8 cellular contexts compared by ENCODE assay signal in genomic region chr2:219002395-219003266, GRCh38. TPM values are rescaled to one million over a fixed set of nuclear protein-coding genes. Genes with fewer than 3 reads are reported as not detected.
A peak's percentile ranks its signal among the peaks of the same experiment; 100 is the strongest.
DNase-seq lines count a peak whose midpoint lies in the region; ATAC-seq and TF ChIP-seq lines count a peak whose summit lies in the region.

No MANE protein-coding gene starts in this region.

- H3K9me3 ChIP-seq in right lobe of liver (no peaks in the 10 kb centered on the region), upper lobe of left lung (no peaks in the 10 kb centered on the region), tibial nerve (no peaks in the 10 kb centered on the region)

- DNase-seq in AG09309 (ENCODE audit: low read depth) (no peak), HFF-Myc (ENCODE audit: extremely low read depth, low read depth) (no peak), RWPE1 (ENCODE audit: low spot score) (no peak), cardiac fibroblast (ENCODE audit: low read depth in 2 of 2) (peak; percentile 19 to 28), right lobe of liver (peak; percentile 86 to 93 (median 93)), upper lobe of left lung (peak; percentile 85 to 93), UCSD-AML1 (lab: John Stamatoyannopoulos, UW; ENCODE audit: unreplicated experiment) (no peak), tibial nerve (ENCODE audit: low spot score in 2 of 2) (no peak)

- ATAC-seq in right lobe of liver (peak; percentile 87 to 93 (median 90)), upper lobe of left lung (ENCODE audit: low FRiP score in 2 of 2) (peak; percentile 58 to 90)

- H3K36me3 ChIP-seq in right lobe of liver (no peaks in the 10 kb centered on the region), upper lobe of left lung (no peaks in the 10 kb centered on the region), tibial nerve (no peaks in the 10 kb centered on the region)

- H3K27me3 ChIP-seq in right lobe of liver, result no peaks in the 10 kb centered on the region
- H3K27me3 ChIP-seq in upper lobe of left lung, result peaks cover 2 to 48% (median 19%) of the 10 kb centered on the region in 4 donors
- H3K27me3 ChIP-seq in tibial nerve, result peaks cover 0 to 84% of the 10 kb centered on the region in 2 donors

- H3K4me3 ChIP-seq in AG09309 (ENCODE audit: control insufficient read depth, low read depth, low read length), result no peak overlapping the region
- H3K4me3 ChIP-seq in HFF-Myc (replicated peaks; ENCODE audit: low read depth, low read length), result no peak overlapping the region
- H3K4me3 ChIP-seq in cardiac fibroblast (replicated peaks in 1 of 2; ENCODE audit: low read depth in 2 of 2, low read length in 2 of 2), result no peak overlapping the region
- peak overlapping the region; percentile 33 to 53 (median 49) for H3K4me3 ChIP-seq in right lobe of liver
- H3K4me3 ChIP-seq in upper lobe of left lung, result peak overlapping the region; percentile 10 to 49 (median 40)
- peak overlapping the region in 2 of 4 donors; percentile 5 to 21 for H3K4me3 ChIP-seq in tibial nerve

- H3K4me1 ChIP-seq in right lobe of liver (peaks cover 0 to 17% (median 8%) of the 10 kb centered on the region in 4 donors), upper lobe of left lung (peaks cover 16 to 30% (median 22%) of the 10 kb centered on the region in 4 donors), tibial nerve (peaks cover 0 to 33% (median 17%) of the 10 kb centered on the region in 4 donors)

- CTCF ChIA-PET in RWPE1 (lab: Yijun Ruan, JAX), result interaction anchor here (0.6 to 1.9 kb wide), 23 partner anchors 8 to 477 kb away, joined by 3 to 21 read pairs (median 3); no protein-coding TSS in a partner anchor

- POLR2A ChIA-PET in RWPE1 (lab: Yijun Ruan, JAX; ENCODE audit: low non-redundant PET), result no interaction called here

- TF ChIP-seq EP300 in upper lobe of left lung (IDR thresholded peaks at IDR 0.05), result no peak
- TF ChIP-seq EP300 in tibial nerve (IDR thresholded peaks at IDR 0.05), result no peak

- TF ChIP-seq POLR2A in right lobe of liver (IDR thresholded peaks at IDR 0.05) (no peak), upper lobe of left lung (IDR thresholded peaks at IDR 0.05) (peak in 1 of 4 donors; percentile 2), tibial nerve (IDR thresholded peaks at IDR 0.05) (no peak)

- intact Hi-C loops in right lobe of liver (cut with DNase I), result no loop called here

- 0% methylated on average over 22 of the region's 72 CpGs for WGBS in right lobe of liver (ENCODE audit: insufficient coverage, low coverage, low lambda C conversion rate, missing lambda C conversion rate)
- WGBS in upper lobe of left lung, 2 donors, result 1 to 5% methylated on average over 8 to 57 of the region's 72 CpGs
- WGBS in tibial nerve, 2 donors, result 2 to 3% methylated on average over 34 to 42 of the region's 72 CpGs

- no peak overlapping the region for H3K27ac ChIP-seq in RWPE1
- H3K27ac ChIP-seq in right lobe of liver, result peak overlapping the region; percentile 79 to 88 (median 88)
- peak overlapping the region; percentile 50 to 86 (median 76) for H3K27ac ChIP-seq in upper lobe of left lung
- peak overlapping the region in 1 of 4 donors; percentile 40 for H3K27ac ChIP-seq in tibial nerve

- peak; percentile 35 for TF ChIP-seq CTCF in AG09309 (IDR thresholded peaks at IDR 0.05; ENCODE audit: control insufficient read depth, insufficient read depth, low read depth, low read length, missing control alignments)
- TF ChIP-seq CTCF in HFF-Myc (IDR thresholded peaks at IDR 0.05; ENCODE audit: low read depth, low read length, missing control alignments), result peak; percentile 32
- TF ChIP-seq CTCF in RWPE1 (conservative IDR thresholded peaks at IDR 0.05; ENCODE audit: low read depth), result peak; percentile 22
- TF ChIP-seq CTCF in cardiac fibroblast (IDR thresholded peaks at IDR 0.05; ENCODE audit: low read depth, low read length), result peak; percentile 23
- TF ChIP-seq CTCF in right lobe of liver (IDR thresholded peaks at IDR 0.05), result peak; percentile 74 to 84 (median 80)
- peak in 5 of 6 experiments; percentile 31 to 73 (median 60) for TF ChIP-seq CTCF in upper lobe of left lung (IDR thresholded peaks at IDR 0.05)
- TF ChIP-seq CTCF in tibial nerve (IDR thresholded peaks at IDR 0.05), result peak in 1 of 5 experiments; percentile 7

RNA-seq across cellular contexts. Expression of gene CRYBA2, which starts 9.4 kb away (rescaled TPM):
- not detected for total RNA-seq in right lobe of liver
- total RNA-seq in upper lobe of left lung, result not detected
- total RNA-seq in tibial nerve, result not detected

RNA-seq across cellular contexts. Expression of gene FEV, which starts 17.6 kb away (rescaled TPM):
- total RNA-seq in right lobe of liver (not detected), upper lobe of left lung (not detected), tibial nerve (not detected)

RNA-seq across cellular contexts. Expression of gene CFAP65, which starts 38.7 kb away (rescaled TPM):
- total RNA-seq in right lobe of liver (not detected), upper lobe of left lung (10 to 100 TPM in 3 of 6 donors, 1 to 10 TPM in 2, under 1 TPM in 1; 0.26 to 18.7 (median 10.7) TPM), tibial nerve (not detected)

RNA-seq across cellular contexts. Expression of gene CDK5R2, which starts 43.2 kb away (rescaled TPM):
- not detected for total RNA-seq in right lobe of liver
- not detected for total RNA-seq in upper lobe of left lung
- not detected for total RNA-seq in tibial nerve

RNA-seq across cellular contexts. Expression of gene IHH, which starts 58.1 kb away (rescaled TPM):
- 1 to 10 TPM in 3 of 6 experiments, under 1 TPM in 3; 0.42 to 3.9 (median 1.1) TPM for total RNA-seq in right lobe of liver
- total RNA-seq in upper lobe of left lung, result 1 to 10 TPM in 3 of 6 donors, under 1 TPM in 1, not detected in 2; 0.80 to 4.4 (median 1.5) TPM
- under 1 TPM in 1 of 4 donors, not detected in 3; 0.63 TPM for total RNA-seq in tibial nerve

Comparison
In these comparisons a context has a peak if more than half of its experiments do, and no peak if none do; other contexts are left out.
1. DNase-seq: peak in cardiac fibroblast (2 of 2), right lobe of liver (3 of 3) and upper lobe of left lung (2 of 2); none in AG09309 (single experiment), HFF-Myc (single experiment), RWPE1 (single experiment), UCSD-AML1 (single experiment) and tibial nerve (0 of 2).
2. H3K4me3 ChIP-seq: peak in right lobe of liver (3 of 3) and upper lobe of left lung (4 of 4); none in AG09309 (single experiment), HFF-Myc (single experiment) and cardiac fibroblast (0 of 2).